27 cellular contexts compared by ENCODE assay signal in the genomic region with DNA sequence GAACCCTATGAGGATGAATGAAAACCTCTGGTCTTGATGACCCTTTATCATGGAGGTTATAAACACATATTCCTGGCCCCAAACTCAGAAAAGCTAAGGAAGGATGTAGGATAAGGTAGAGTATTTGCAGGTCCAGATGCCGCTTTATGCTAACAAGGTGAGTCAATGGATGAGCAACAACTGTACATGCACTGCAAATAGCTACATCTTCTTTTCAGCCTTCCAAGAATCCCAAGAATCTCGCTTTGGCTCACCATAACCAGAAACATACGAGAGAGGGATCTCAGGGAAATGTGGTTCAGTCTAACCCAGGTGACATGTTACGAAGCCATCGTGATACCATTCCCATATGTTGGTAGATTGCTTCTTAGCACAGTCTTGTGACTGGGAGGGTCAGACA.
"Had no signal": no experiment of that assay in that cellular context is flagged by ENCODE, and none has a peak within 500 bp of the region (broad histone marks: within the 10 kb centered on the region; RNA-seq: fewer than 3 reads in every experiment).

No MANE protein-coding gene starts in this region.

- FAIRE-seq: islet of Langerhans had no signal

- H3K36me3 ChIP-seq: adrenal gland, left ventricle myocardium inferior, suprapubic skin, tibial artery had no signal

- H3K9me3 Mint-ChIP-seq: activated CD4-positive, alpha-beta memory T cell treated with anti-CD3 and anti-CD28 coated beads for 36 hours; activated naive CD4-positive, alpha-beta T cell treated with anti-CD3 and anti-CD28 coated beads for 36 hours; activated naive CD8-positive, alpha-beta T cell treated with anti-CD3 and anti-CD28 coated beads for 36 hours; activated T-helper 1 cell treated with anti-CD3 and anti-CD28 coated beads, Interleukin-12 subunit alpha, Interleukin-12 subunit beta, Interleukin-2, Interleukin-4 antibody, amounts not matched to agents 30 ng/mL and 10 ng/mL and 1 ng/mL, durations not matched to agents 14 hours and 24 hours and 36 hours; effector memory CD8-positive, alpha-beta T cell; natural killer cell treated with Interleukin-12 subunit alpha and Interleukin-12 subunit beta and Interleukin-15 and Interleukin-18, amount 100 ng/mL, for 72 hours; T-helper 1 cell treated with Interleukin-12 subunit alpha and Interleukin-12 subunit beta and Interleukin-4 antibody, amounts not matched to agents 30 μg/mL and 1 μg/mL, for 36 hours had no signal

- H3K27ac ChIP-seq: adrenal gland, coronary artery, left ventricle myocardium inferior, suprapubic skin, tibial artery had no signal

- H3K4me3 Mint-ChIP-seq: activated CD4-positive, alpha-beta memory T cell treated with anti-CD3 and anti-CD28 coated beads for 36 hours; activated CD4-positive, alpha-beta T cell treated with anti-CD3 and anti-CD28 coated beads, Interleukin-2, amount 10 ng/mL, durations not matched to agents 24 days and 14 days; activated naive CD4-positive, alpha-beta T cell treated with anti-CD3 and anti-CD28 coated beads for 36 hours; activated naive CD8-positive, alpha-beta T cell treated with anti-CD3 and anti-CD28 coated beads for 36 hours; activated T-helper 1 cell treated with anti-CD3 and anti-CD28 coated beads, Interleukin-12 subunit alpha, Interleukin-12 subunit beta, Interleukin-2, Interleukin-4 antibody, amounts not matched to agents 30 ng/mL and 10 ng/mL and 1 ng/mL, durations not matched to agents 14 hours and 24 hours and 36 hours; brain; effector memory CD8-positive, alpha-beta T cell; natural killer cell treated with Interleukin-12 subunit alpha and Interleukin-12 subunit beta and Interleukin-15 and Interleukin-18, amount 100 ng/mL, for 72 hours; stimulated activated naive B cell treated with anti-CD40 and anti-IgM and Interleukin-4, amounts not matched to agents 10 μg/mL and 1 μg/mL and 100 μg/mL, for 72 hours; T-helper 1 cell treated with Interleukin-12 subunit alpha and Interleukin-12 subunit beta and Interleukin-4 antibody, amounts not matched to agents 30 μg/mL and 1 μg/mL, for 36 hours had no signal

- ATAC-seq: effector memory CD8-positive, alpha-beta T cell; mucosa of descending colon; natural killer cell treated with Interleukin-12 subunit alpha and Interleukin-12 subunit beta and Interleukin-15 and Interleukin-18, amount 100 ng/mL, for 72 hours; right cardiac atrium; stimulated activated naive B cell treated with anti-CD40 and anti-IgM and Interleukin-4, amounts not matched to agents 10 μg/mL and 1 μg/mL and 100 μg/mL, for 72 hours had no signal

- H3K27me3 ChIP-seq: adrenal gland, suprapubic skin, tibial artery had no signal

- H3K27ac Mint-ChIP-seq: activated CD4-positive, alpha-beta memory T cell treated with anti-CD3 and anti-CD28 coated beads for 36 hours; activated CD4-positive, alpha-beta T cell treated with anti-CD3 and anti-CD28 coated beads, Interleukin-2, amount 10 ng/mL, durations not matched to agents 24 days and 14 days; activated naive CD4-positive, alpha-beta T cell treated with anti-CD3 and anti-CD28 coated beads for 36 hours; activated naive CD8-positive, alpha-beta T cell treated with anti-CD3 and anti-CD28 coated beads for 36 hours; activated T-helper 1 cell treated with anti-CD3 and anti-CD28 coated beads, Interleukin-12 subunit alpha, Interleukin-12 subunit beta, Interleukin-2, Interleukin-4 antibody, amounts not matched to agents 30 ng/mL and 10 ng/mL and 1 ng/mL, durations not matched to agents 14 hours and 24 hours and 36 hours; brain; effector memory CD8-positive, alpha-beta T cell; natural killer cell treated with Interleukin-12 subunit alpha and Interleukin-12 subunit beta and Interleukin-15 and Interleukin-18, amount 100 ng/mL, for 72 hours; stimulated activated naive B cell treated with anti-CD40 and anti-IgM and Interleukin-4, amounts not matched to agents 10 μg/mL and 1 μg/mL and 100 μg/mL, for 72 hours; T-helper 1 cell treated with Interleukin-12 subunit alpha and Interleukin-12 subunit beta and Interleukin-4 antibody, amounts not matched to agents 30 μg/mL and 1 μg/mL, for 36 hours had no signal

- H3K4me1 ChIP-seq: adrenal gland, suprapubic skin had no signal

- DNase-seq: activated CD4-positive, alpha-beta memory T cell treated with anti-CD3 and anti-CD28 coated beads for 36 hours; activated CD4-positive, alpha-beta T cell treated with anti-CD3 and anti-CD28 coated beads, Interleukin-2, amount 10 ng/mL, durations not matched to agents 24 days and 14 days; activated CD4-positive, CD25-positive, alpha-beta regulatory T cell treated with anti-CD3 and anti-CD28 coated beads, Interleukin-2, amount 50 U/mL, for 72 hours; activated CD8-positive, alpha-beta memory T cell treated with anti-CD3 and anti-CD28 coated beads, Interleukin-2, amount 50 U/mL, for 4 hours; activated effector memory CD4-positive, alpha-beta T cell treated with anti-CD3 and anti-CD28 coated beads, Interleukin-2, amount 50 U/mL, for 16 hours; activated naive CD4-positive, alpha-beta T cell treated with anti-CD3 and anti-CD28 coated beads for 36 hours; activated naive CD8-positive, alpha-beta T cell treated with anti-CD3 and anti-CD28 coated beads for 36 hours; activated T-cell treated with anti-CD3 and anti-CD28 coated beads, Interleukin-2, amount 50 U/mL, for 1 hour; adrenal gland; aorta; effector memory CD8-positive, alpha-beta T cell; foreskin fibroblast; left ventricle myocardium inferior; mucosa of descending colon; right cardiac atrium; stimulated activated CD4-positive, alpha-beta T cell treated with anti-CD3 and anti-CD28 coated beads, Interleukin-15, amount 100 ng/mL, for 24 hours; stimulated activated CD4-positive, alpha-beta T cell treated with anti-CD3 and anti-CD28 coated beads, Interleukin-2, amount 100 ng/mL, for 24 hours; stimulated activated naive B cell treated with anti-CD40 and anti-IgM and Interleukin-4, amounts not matched to agents 10 μg/mL and 1 μg/mL and 100 μg/mL, for 72 hours; T1000; tibial artery had no signal

- H3K4me1 Mint-ChIP-seq: activated naive CD8-positive, alpha-beta T cell treated with anti-CD3 and anti-CD28 coated beads for 36 hours; stimulated activated naive B cell treated with anti-CD40 and anti-IgM and Interleukin-4, amounts not matched to agents 10 μg/mL and 1 μg/mL and 100 μg/mL, for 72 hours had no signal

- H3K4me3 ChIP-seq: adrenal gland, coronary artery, left ventricle myocardium inferior, mucosa of descending colon, suprapubic skin, tibial artery had no signal

- H3K9me3 ChIP-seq: adrenal gland, left ventricle myocardium inferior, mucosa of descending colon, suprapubic skin, tibial artery had no signal

- H3K36me3 Mint-ChIP-seq: activated CD4-positive, alpha-beta memory T cell treated with anti-CD3 and anti-CD28 coated beads for 36 hours; activated naive CD8-positive, alpha-beta T cell treated with anti-CD3 and anti-CD28 coated beads for 36 hours; brain; natural killer cell treated with Interleukin-12 subunit alpha and Interleukin-12 subunit beta and Interleukin-15 and Interleukin-18, amount 100 ng/mL, for 72 hours; stimulated activated naive B cell treated with anti-CD40 and anti-IgM and Interleukin-4, amounts not matched to agents 10 μg/mL and 1 μg/mL and 100 μg/mL, for 72 hours had no signal

- H3K27me3 Mint-ChIP-seq: brain had no signal
